In the genomic region with DNA sequence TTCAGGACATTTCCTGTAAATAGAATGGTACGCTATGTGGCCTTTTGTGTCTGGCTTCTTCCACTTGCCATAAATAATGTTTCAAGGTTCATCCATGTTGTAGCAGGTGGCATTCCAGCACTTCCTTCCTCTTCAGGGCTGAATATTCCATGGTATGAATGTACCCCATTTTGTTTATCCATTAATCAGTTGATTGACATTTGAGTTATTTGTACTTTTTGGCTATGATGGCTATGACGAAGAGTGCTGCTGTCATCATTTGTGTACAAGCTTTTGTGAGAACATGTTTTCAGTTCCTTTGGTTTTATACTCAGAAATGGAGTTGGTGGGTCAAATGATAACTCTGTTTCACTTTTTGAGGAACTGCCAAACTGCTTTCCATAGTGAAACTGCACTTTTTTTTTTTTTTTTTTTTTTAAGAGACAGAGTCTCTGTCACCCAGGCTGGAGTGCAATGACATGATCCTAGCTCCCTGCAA, we compare ENCODE assay signal across 1 cellular context.
A peak's percentile ranks its signal among the peaks of the same experiment; 100 is the strongest.
TF ChIP-seq lines count a peak whose summit lies in the region.

No MANE protein-coding gene starts in this region.

TF ChIP-seq in GM12878, 131 proteins besides CTCF, POLR2A, EP300 and RAD21 (continues in another document):
- peak; percentile 93 for TF ChIP-seq RUNX3 (IDR thresholded peaks at IDR 0.05; ENCODE audit: low read length)
- TF ChIP-seq RBBP5 (conservative IDR thresholded peaks at IDR 0.05) = no peak
- TF ChIP-seq IKZF2 (IDR thresholded peaks at IDR 0.05) = peak; percentile 87 to 89
- no peak for TF ChIP-seq NR2C1 (IDR thresholded peaks at IDR 0.05)
- TF ChIP-seq POLR2AphosphoS2 (IDR thresholded peaks at IDR 0.05; ENCODE audit: low read depth, low read length) = no peak
- 0 out of 2 replicates have a peak, but pooled peaks have one; percentile 46 for TF ChIP-seq PML (IDR thresholded peaks at IDR 0.05; ENCODE audit: low read length)
- peak; percentile 89 for TF ChIP-seq NBN (IDR thresholded peaks at IDR 0.05)
- TF ChIP-seq TAF1 (IDR thresholded peaks at IDR 0.05; ENCODE audit: borderline replicate concordance, low read depth, low read length) = no peak
- no peak for TF ChIP-seq HDAC2 (IDR thresholded peaks at IDR 0.05)
- TF ChIP-seq STAT3 (IDR thresholded peaks at IDR 0.05; ENCODE audit: low read depth, low read length) = 0 out of 2 replicates have a peak, but pooled peaks have one; percentile 86
- TF ChIP-seq CHD1 (IDR thresholded peaks at IDR 0.05; ENCODE audit: low read depth, low read length) = no peak
- no peak for TF ChIP-seq E4F1 (IDR thresholded peaks at IDR 0.05; ENCODE audit: borderline replicate concordance, partially characterized antibody)
- TF ChIP-seq SPI1 (IDR thresholded peaks at IDR 0.05; ENCODE audit: borderline replicate concordance, insufficient read depth, low read depth, low read length) = peak; percentile 93
- peak; percentile 52; the same call in 1 of the 3 replicates for TF ChIP-seq POU2F2 (IDR thresholded peaks at IDR 0.05; ENCODE audit: borderline replicate concordance, low read depth, low read length)
- TF ChIP-seq, protein P1, sequence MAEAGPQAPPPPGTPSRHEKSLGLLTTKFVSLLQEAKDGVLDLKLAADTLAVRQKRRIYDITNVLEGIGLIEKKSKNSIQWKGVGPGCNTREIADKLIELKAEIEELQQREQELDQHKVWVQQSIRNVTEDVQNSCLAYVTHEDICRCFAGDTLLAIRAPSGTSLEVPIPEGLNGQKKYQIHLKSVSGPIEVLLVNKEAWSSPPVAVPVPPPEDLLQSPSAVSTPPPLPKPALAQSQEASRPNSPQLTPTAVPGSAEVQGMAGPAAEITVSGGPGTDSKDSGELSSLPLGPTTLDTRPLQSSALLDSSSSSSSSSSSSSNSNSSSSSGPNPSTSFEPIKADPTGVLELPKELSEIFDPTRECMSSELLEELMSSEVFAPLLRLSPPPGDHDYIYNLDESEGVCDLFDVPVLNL (IDR thresholded peaks at IDR 0.05; ENCODE audit: low read depth, low read length) = no peak
- no peak for TF ChIP-seq SMAD1 (IDR thresholded peaks at IDR 0.05; ENCODE audit: low read depth, partially characterized antibody)
- TF ChIP-seq, protein P2, sequence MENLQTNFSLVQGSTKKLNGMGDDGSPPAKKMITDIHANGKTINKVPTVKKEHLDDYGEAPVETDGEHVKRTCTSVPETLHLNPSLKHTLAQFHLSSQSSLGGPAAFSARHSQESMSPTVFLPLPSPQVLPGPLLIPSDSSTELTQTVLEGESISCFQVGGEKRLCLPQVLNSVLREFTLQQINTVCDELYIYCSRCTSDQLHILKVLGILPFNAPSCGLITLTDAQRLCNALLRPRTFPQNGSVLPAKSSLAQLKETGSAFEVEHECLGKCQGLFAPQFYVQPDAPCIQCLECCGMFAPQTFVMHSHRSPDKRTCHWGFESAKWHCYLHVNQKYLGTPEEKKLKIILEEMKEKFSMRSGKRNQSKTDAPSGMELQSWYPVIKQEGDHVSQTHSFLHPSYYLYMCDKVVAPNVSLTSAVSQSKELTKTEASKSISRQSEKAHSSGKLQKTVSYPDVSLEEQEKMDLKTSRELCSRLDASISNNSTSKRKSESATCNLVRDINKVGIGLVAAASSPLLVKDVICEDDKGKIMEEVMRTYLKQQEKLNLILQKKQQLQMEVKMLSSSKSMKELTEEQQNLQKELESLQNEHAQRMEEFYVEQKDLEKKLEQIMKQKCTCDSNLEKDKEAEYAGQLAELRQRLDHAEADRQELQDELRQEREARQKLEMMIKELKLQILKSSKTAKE (IDR thresholded peaks at IDR 0.05; ENCODE audit: low read depth, poor library complexity, severe bottlenecking) = peak; percentile 75
- 0 out of 4 replicates have a peak, but pooled peaks of 1 of the 2 experiments have one; percentile 46 for TF ChIP-seq BHLHE40 (IDR thresholded peaks at IDR 0.05; ENCODE audit: borderline replicate concordance in 1 of 2, low read depth in 2 of 2, low read length in 1 of 2)
- no peak for TF ChIP-seq ZNF274 (IDR thresholded peaks at IDR 0.05; ENCODE audit: insufficient read depth, insufficient read length)
- peak; percentile 94 for TF ChIP-seq ATF7 (IDR thresholded peaks at IDR 0.05; ENCODE audit: low read depth)
- peak; percentile 51 for TF ChIP-seq DPF2 (IDR thresholded peaks at IDR 0.05)
- peak; percentile 98 for TF ChIP-seq ZNF384 (IDR thresholded peaks at IDR 0.05; ENCODE audit: borderline replicate concordance, low read depth, low read length)
- TF ChIP-seq TCF7 (IDR thresholded peaks at IDR 0.05; ENCODE audit: borderline replicate concordance) = no peak
- peak; percentile 61; the same call in 1 of the 2 replicates for TF ChIP-seq ZBED1 (IDR thresholded peaks at IDR 0.05; ENCODE audit: borderline replicate concordance)
- TF ChIP-seq IRF4 (IDR thresholded peaks at IDR 0.05; ENCODE audit: low read depth, low read length) = peak; percentile 89
- TF ChIP-seq MTA3 (IDR thresholded peaks at IDR 0.05; ENCODE audit: borderline replicate concordance, low read length) = peak; percentile 55; the same call in 1 of the 2 replicates
- TF ChIP-seq EED (IDR thresholded peaks at IDR 0.05; ENCODE audit: low read depth) = peak; percentile 69
- peak; percentile 96 for TF ChIP-seq CREM (IDR thresholded peaks at IDR 0.05; ENCODE audit: low read depth)
- TF ChIP-seq CHD2 (IDR thresholded peaks at IDR 0.05; ENCODE audit: borderline replicate concordance, low read depth, low read length) = no peak
- TF ChIP-seq STAT1 (conservative IDR thresholded peaks at IDR 0.05) = no peak
- TF ChIP-seq MEF2B (IDR thresholded peaks at IDR 0.05; ENCODE audit: partially characterized antibody, poor library complexity, severe bottlenecking) = no peak
- TF ChIP-seq PAX5 (IDR thresholded peaks at IDR 0.05; ENCODE audit: borderline replicate concordance, low read depth, low read length) = peak; percentile 38; the same call in 1 of the 2 replicates
- TF ChIP-seq EGR1 (IDR thresholded peaks at IDR 0.05; ENCODE audit: borderline replicate concordance in 1 of 2, low read depth in 2 of 2, low read length in 2 of 2) = no peak
- TF ChIP-seq NFIC (IDR thresholded peaks at IDR 0.05; ENCODE audit: low read depth, low read length) = peak; percentile 89; the same call in 1 of the 2 replicates
- TF ChIP-seq, protein P3, sequence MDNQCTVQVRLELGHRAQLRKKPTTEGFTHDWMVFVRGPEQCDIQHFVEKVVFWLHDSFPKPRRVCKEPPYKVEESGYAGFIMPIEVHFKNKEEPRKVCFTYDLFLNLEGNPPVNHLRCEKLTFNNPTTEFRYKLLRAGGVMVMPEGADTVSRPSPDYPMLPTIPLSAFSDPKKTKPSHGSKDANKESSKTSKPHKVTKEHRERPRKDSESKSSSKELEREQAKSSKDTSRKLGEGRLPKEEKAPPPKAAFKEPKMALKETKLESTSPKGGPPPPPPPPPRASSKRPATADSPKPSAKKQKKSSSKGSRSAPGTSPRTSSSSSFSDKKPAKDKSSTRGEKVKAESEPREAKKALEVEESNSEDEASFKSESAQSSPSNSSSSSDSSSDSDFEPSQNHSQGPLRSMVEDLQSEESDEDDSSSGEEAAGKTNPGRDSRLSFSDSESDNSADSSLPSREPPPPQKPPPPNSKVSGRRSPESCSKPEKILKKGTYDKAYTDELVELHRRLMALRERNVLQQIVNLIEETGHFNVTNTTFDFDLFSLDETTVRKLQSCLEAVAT (IDR thresholded peaks at IDR 0.05) = peak; percentile 58
- no peak for TF ChIP-seq BRCA1 (IDR thresholded peaks at IDR 0.05; ENCODE audit: low read depth, low read length)
- no peak for TF ChIP-seq KLF5 (IDR thresholded peaks at IDR 0.05; ENCODE audit: partially characterized antibody)
- no peak for TF ChIP-seq NR2C2 (IDR thresholded peaks at IDR 0.05; ENCODE audit: borderline replicate concordance, control insufficient read depth, insufficient read length, low read depth)
- TF ChIP-seq RB1 (IDR thresholded peaks at IDR 0.05; ENCODE audit: borderline replicate concordance) = no peak; the same call in 1 of the 2 replicates
- peak; percentile 80 for TF ChIP-seq FOXM1 (IDR thresholded peaks at IDR 0.05; ENCODE audit: low read depth, low read length)
- TF ChIP-seq GABPA (IDR thresholded peaks at IDR 0.05; ENCODE audit: low read depth) = no peak; the same call in 1 of the 2 replicates
- 0 out of 2 replicates have a peak, but pooled peaks have one; percentile 49 for TF ChIP-seq TCF3 (IDR thresholded peaks at IDR 0.05; ENCODE audit: borderline replicate concordance, insufficient read depth, low read depth, low read length)
- TF ChIP-seq CREB1 (IDR thresholded peaks at IDR 0.05; ENCODE audit: low read depth) = peak; percentile 98
- no peak for TF ChIP-seq YY1 (IDR thresholded peaks at IDR 0.05; ENCODE audit: low read depth, low read length)
- no peak for TF ChIP-seq ZZZ3 (IDR thresholded peaks at IDR 0.05; ENCODE audit: control insufficient read depth, insufficient read length, low read depth)
- TF ChIP-seq ETV6 (conservative IDR thresholded peaks at IDR 0.05 in 1 of 2, IDR thresholded peaks at IDR 0.05 in 1 of 2; ENCODE audit: borderline replicate concordance in 1 of 2, low read depth in 1 of 2) = peak in 1 of 2 experiments; percentile 68; a peak in 1 of 4 replicates
- no peak for TF ChIP-seq SMC3 (IDR thresholded peaks at IDR 0.05; ENCODE audit: borderline replicate concordance, low read length)
- TF ChIP-seq SMAD5 (IDR thresholded peaks at IDR 0.05; ENCODE audit: low read depth) = no peak
- TF ChIP-seq, protein P4, sequence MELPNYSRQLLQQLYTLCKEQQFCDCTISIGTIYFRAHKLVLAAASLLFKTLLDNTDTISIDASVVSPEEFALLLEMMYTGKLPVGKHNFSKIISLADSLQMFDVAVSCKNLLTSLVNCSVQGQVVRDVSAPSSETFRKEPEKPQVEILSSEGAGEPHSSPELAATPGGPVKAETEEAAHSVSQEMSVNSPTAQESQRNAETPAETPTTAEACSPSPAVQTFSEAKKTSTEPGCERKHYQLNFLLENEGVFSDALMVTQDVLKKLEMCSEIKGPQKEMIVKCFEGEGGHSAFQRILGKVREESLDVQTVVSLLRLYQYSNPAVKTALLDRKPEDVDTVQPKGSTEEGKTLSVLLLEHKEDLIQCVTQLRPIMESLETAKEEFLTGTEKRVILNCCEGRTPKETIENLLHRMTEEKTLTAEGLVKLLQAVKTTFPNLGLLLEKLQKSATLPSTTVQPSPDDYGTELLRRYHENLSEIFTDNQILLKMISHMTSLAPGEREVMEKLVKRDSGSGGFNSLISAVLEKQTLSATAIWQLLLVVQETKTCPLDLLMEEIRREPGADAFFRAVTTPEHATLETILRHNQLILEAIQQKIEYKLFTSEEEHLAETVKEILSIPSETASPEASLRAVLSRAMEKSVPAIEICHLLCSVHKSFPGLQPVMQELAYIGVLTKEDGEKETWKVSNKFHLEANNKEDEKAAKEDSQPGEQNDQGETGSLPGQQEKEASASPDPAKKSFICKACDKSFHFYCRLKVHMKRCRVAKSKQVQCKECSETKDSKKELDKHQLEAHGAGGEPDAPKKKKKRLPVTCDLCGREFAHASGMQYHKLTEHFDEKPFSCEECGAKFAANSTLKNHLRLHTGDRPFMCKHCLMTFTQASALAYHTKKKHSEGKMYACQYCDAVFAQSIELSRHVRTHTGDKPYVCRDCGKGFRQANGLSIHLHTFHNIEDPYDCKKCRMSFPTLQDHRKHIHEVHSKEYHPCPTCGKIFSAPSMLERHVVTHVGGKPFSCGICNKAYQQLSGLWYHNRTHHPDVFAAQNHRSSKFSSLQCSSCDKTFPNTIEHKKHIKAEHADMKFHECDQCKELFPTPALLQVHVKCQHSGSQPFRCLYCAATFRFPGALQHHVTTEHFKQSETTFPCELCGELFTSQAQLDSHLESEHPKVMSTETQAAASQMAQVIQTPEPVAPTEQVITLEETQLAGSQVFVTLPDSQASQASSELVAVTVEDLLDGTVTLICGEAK (IDR thresholded peaks at IDR 0.05; ENCODE audit: borderline replicate concordance) = peak; percentile 17; the same call in 1 of the 2 replicates
- TF ChIP-seq MYB (IDR thresholded peaks at IDR 0.05; ENCODE audit: borderline replicate concordance, low read depth, low read length) = no peak
- TF ChIP-seq IKZF1 (conservative IDR thresholded peaks at IDR 0.05) = peak; percentile 65
- no peak for TF ChIP-seq CBX3 (IDR thresholded peaks at IDR 0.05; ENCODE audit: borderline replicate concordance, low read depth)
- no peak for TF ChIP-seq ZNF207 (IDR thresholded peaks at IDR 0.05; ENCODE audit: borderline replicate concordance)
- TF ChIP-seq, protein P5, sequence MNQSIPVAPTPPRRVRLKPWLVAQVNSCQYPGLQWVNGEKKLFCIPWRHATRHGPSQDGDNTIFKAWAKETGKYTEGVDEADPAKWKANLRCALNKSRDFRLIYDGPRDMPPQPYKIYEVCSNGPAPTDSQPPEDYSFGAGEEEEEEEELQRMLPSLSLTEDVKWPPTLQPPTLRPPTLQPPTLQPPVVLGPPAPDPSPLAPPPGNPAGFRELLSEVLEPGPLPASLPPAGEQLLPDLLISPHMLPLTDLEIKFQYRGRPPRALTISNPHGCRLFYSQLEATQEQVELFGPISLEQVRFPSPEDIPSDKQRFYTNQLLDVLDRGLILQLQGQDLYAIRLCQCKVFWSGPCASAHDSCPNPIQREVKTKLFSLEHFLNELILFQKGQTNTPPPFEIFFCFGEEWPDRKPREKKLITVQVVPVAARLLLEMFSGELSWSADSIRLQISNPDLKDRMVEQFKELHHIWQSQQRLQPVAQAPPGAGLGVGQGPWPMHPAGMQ (IDR thresholded peaks at IDR 0.05; ENCODE audit: borderline replicate concordance) = no peak
- no peak for TF ChIP-seq CHD4 (IDR thresholded peaks at IDR 0.05)
- TF ChIP-seq ZNF217 (IDR thresholded peaks at IDR 0.05) = 0 out of 2 replicates have a peak, but pooled peaks have one; percentile 15
- TF ChIP-seq HCFC1 (IDR thresholded peaks at IDR 0.05; ENCODE audit: low read length) = no peak
- peak; percentile 59; the same call in 1 of the 2 replicates for TF ChIP-seq JUND (IDR thresholded peaks at IDR 0.05; ENCODE audit: low read depth, low read length)
- no peak for TF ChIP-seq KAT2A (conservative IDR thresholded peaks at IDR 0.05; ENCODE audit: control insufficient read depth, low read depth, low read length)
- no peak for TF ChIP-seq YBX1 (IDR thresholded peaks at IDR 0.05)
- no peak for TF ChIP-seq LARP7 (IDR thresholded peaks at IDR 0.05)
- TF ChIP-seq GATAD2B (conservative IDR thresholded peaks at IDR 0.05; ENCODE audit: low read depth) = no peak
- TF ChIP-seq KDM1A (IDR thresholded peaks at IDR 0.05; ENCODE audit: borderline replicate concordance) = no peak
- TF ChIP-seq RFX5 (IDR thresholded peaks at IDR 0.05; ENCODE audit: low read depth, low read length) = no peak
